20 cellular contexts compared by ENCODE assay signal in genomic region chr19:47129579-47129978, GRCh38. TPM values are rescaled to one million over a fixed set of nuclear protein-coding genes. Genes with fewer than 3 reads are reported as not detected.
A peak's percentile ranks its signal among the peaks of the same experiment; 100 is the strongest.
DNase-seq lines count a peak whose midpoint lies in the region; ATAC-seq, FAIRE-seq and TF ChIP-seq lines count a peak whose summit lies in the region.
"Had no signal": no experiment of that assay in that cellular context is flagged by ENCODE, and none has a peak within 500 bp of the region (broad histone marks: within the 10 kb centered on the region; RNA-seq: fewer than 3 reads in every experiment).

No MANE protein-coding gene starts in this region.

- DNase-seq in CD4-positive, alpha-beta T cell, result no peak
- no peak for DNase-seq in activated T-helper 1 cell treated with anti-CD3 and anti-CD28 coated beads, Interleukin-12 subunit alpha, Interleukin-12 subunit beta, Interleukin-2, Interleukin-4 antibody, amounts not matched to agents 30 ng/mL and 10 ng/mL and 1 ng/mL, durations not matched to agents 14 hours and 24 hours and 36 hours (ENCODE audit: low spot score)
- DNase-seq in neural progenitor cell (ENCODE audit: low spot score), result no peak
- no peak for DNase-seq in iPS-NIHi11 (ENCODE audit: low spot score)
- DNase-seq in NCI-H1930 (lab: John Stamatoyannopoulos, UW), result no peak
- DNase-seq in small intestine, result no peak
- DNase-seq: activated CD4-positive, alpha-beta memory T cell treated with anti-CD3 and anti-CD28 coated beads for 36 hours; activated CD4-positive, CD25-positive, alpha-beta regulatory T cell treated with anti-CD3 and anti-CD28 coated beads, Interleukin-2, amount 50 U/mL, for 72 hours; activated effector memory CD4-positive, alpha-beta T cell treated with anti-CD3 and anti-CD28 coated beads, Interleukin-2, amount 50 U/mL, for 16 hours; Calu3; islet precursor cell; left ventricle myocardium superior; naive B cell; NCI-H1105 treated with DMSO at 0.1 percent for 48 hours; NCI-H2029; NCI-H526; SJCRH30 had no signal

- H3K4me1 ChIP-seq in HEK293 (ENCODE audit: control insufficient read depth, insufficient read depth, low read length) (peaks cover 14% of the 10 kb centered on the region), neural progenitor cell (peaks cover 26% of the 10 kb centered on the region), small intestine (ENCODE audit: control insufficient read depth in 2 of 2, insufficient read depth in 1 of 2, low read depth in 1 of 2, low read length in 1 of 2) (peaks cover 0 to 2% of the 10 kb centered on the region in 2 donors)

- H3K9me3 ChIP-seq in CD4-positive, alpha-beta T cell (ENCODE audit: control insufficient read depth, low read length), result no peaks in the 10 kb centered on the region
- H3K9me3 ChIP-seq in HEK293 (ENCODE audit: control insufficient read depth, insufficient read depth, low read depth, low read length), result no peaks in the 10 kb centered on the region
- no peaks in the 10 kb centered on the region for H3K9me3 ChIP-seq in neural progenitor cell (ENCODE audit: low read depth)
- H3K9me3 ChIP-seq in small intestine (ENCODE audit: control insufficient read depth, low read depth), result no peaks in the 10 kb centered on the region
- H3K9me3 ChIP-seq: SJCRH30 had no signal

- peaks cover 30% of the 10 kb centered on the region for H4K20me1 ChIP-seq in neural progenitor cell (ENCODE audit: low read depth)

- H3K4me3 ChIP-seq in HEK293 (ENCODE audit: low read depth, low read length), result no peak overlapping the region
- H3K4me3 ChIP-seq in neural progenitor cell, result no peak overlapping the region
- H3K4me3 ChIP-seq in small intestine (ENCODE audit: low read depth in 1 of 2, low read length in 2 of 2), result no peak overlapping the region

- H3K4me3 Mint-ChIP-seq in CD4-positive, alpha-beta T cell, result peak overlapping the region; percentile 66
- peak overlapping the region; percentile 13 for H3K4me3 Mint-ChIP-seq in activated T-helper 1 cell treated with anti-CD3 and anti-CD28 coated beads, Interleukin-12 subunit alpha, Interleukin-12 subunit beta, Interleukin-2, Interleukin-4 antibody, amounts not matched to agents 30 ng/mL and 10 ng/mL and 1 ng/mL, durations not matched to agents 14 hours and 24 hours and 36 hours
- H3K4me3 Mint-ChIP-seq in neural progenitor cell, result peak overlapping the region; percentile 74

- H3K36me3 ChIP-seq in HEK293 (ENCODE audit: control insufficient read depth in 2 of 2, insufficient read depth in 1 of 2, low read length in 2 of 2) (peaks cover 5 to 13% of the 10 kb centered on the region in 2 experiments; a peak in 2 of 3 replicates), neural progenitor cell (no peaks in the 10 kb centered on the region), small intestine (ENCODE audit: control insufficient read depth in 2 of 2, insufficient read depth in 2 of 2, low read length in 2 of 2) (no peaks in the 10 kb centered on the region)

- H3K4me2 ChIP-seq in neural progenitor cell, result no peak overlapping the region

- no peak for ATAC-seq in CD4-positive, alpha-beta T cell (ENCODE audit: poor library complexity)

- no peak for FAIRE-seq in small intestine (lab: Jason Lieb, UNC)
- FAIRE-seq: GM12891, TTC549 had no signal

- no peak for TF ChIP-seq CTCF in CD4-positive, alpha-beta T cell (IDR thresholded peaks at IDR 0.05)
- TF ChIP-seq CTCF in HEK293 (tag by site-specific recombination; IDR thresholded peaks at IDR 0.05) (no peak), neural progenitor cell (IDR thresholded peaks at IDR 0.05) (no peak)

- H3K9me3 Mint-ChIP-seq in CD4-positive, alpha-beta T cell, result no peaks in the 10 kb centered on the region
- peaks cover 3% of the 10 kb centered on the region for H3K9me3 Mint-ChIP-seq in activated T-helper 1 cell treated with anti-CD3 and anti-CD28 coated beads, Interleukin-12 subunit alpha, Interleukin-12 subunit beta, Interleukin-2, Interleukin-4 antibody, amounts not matched to agents 30 ng/mL and 10 ng/mL and 1 ng/mL, durations not matched to agents 14 hours and 24 hours and 36 hours
- peaks cover 5% of the 10 kb centered on the region for H3K9me3 Mint-ChIP-seq in neural progenitor cell

- CTCF ChIA-PET in CD4-positive, alpha-beta T cell (lab: Charles Lee), result interaction anchor here (0.9 kb wide), 1 partner anchor 81 kb away, joined by 3 read pairs; no protein-coding TSS in a partner anchor
- CTCF ChIA-PET in HEK293 (lab: Yijun Ruan, JAX), result interaction anchor here (0.6 to 0.9 kb wide), 3 partner anchors 10 to 371 kb away, joined by 3 to 6 read pairs (median 3); no protein-coding TSS in a partner anchor

- POLR2A ChIA-PET in CD4-positive, alpha-beta T cell (lab: Charles Lee), result interaction anchor here (0.6 kb wide), 1 partner anchor 16 kb away, joined by 3 read pairs; the partner anchor contains the start of gene ZC3H4
- POLR2A ChIA-PET in HEK293 (lab: Yijun Ruan, JAX), result interaction anchor here (0.6 kb wide), 2 partner anchors 14 to 111 kb away, joined by 7 to 8 read pairs; no protein-coding TSS in a partner anchor

- peaks cover 39% of the 10 kb centered on the region for H3K79me2 ChIP-seq in neural progenitor cell (ENCODE audit: low read depth)

- H3K36me3 Mint-ChIP-seq in CD4-positive, alpha-beta T cell (ENCODE audit: low read depth), result peaks cover 26% of the 10 kb centered on the region
- H3K36me3 Mint-ChIP-seq in activated T-helper 1 cell treated with anti-CD3 and anti-CD28 coated beads, Interleukin-12 subunit alpha, Interleukin-12 subunit beta, Interleukin-2, Interleukin-4 antibody, amounts not matched to agents 30 ng/mL and 10 ng/mL and 1 ng/mL, durations not matched to agents 14 hours and 24 hours and 36 hours (ENCODE audit: low read depth), result peaks cover 28% of the 10 kb centered on the region
- H3K36me3 Mint-ChIP-seq in neural progenitor cell, result peaks cover 24% of the 10 kb centered on the region

- peak overlapping the region; percentile 4 for H2AFZ ChIP-seq in neural progenitor cell (replicated peaks)

- intact Hi-C loops in CD4-positive, alpha-beta T cell (cut with DNase I, micrococcal nuclease), result no loop called here
- intact Hi-C loops in activated T-helper 1 cell treated with anti-CD3 and anti-CD28 coated beads, Interleukin-12 subunit alpha, Interleukin-12 subunit beta, Interleukin-2, Interleukin-4 antibody, amounts not matched to agents 30 ng/mL and 10 ng/mL and 1 ng/mL, durations not matched to agents 14 hours and 24 hours and 36 hours (cut with micrococcal nuclease), result no loop called here

- H3K27me3 Mint-ChIP-seq in CD4-positive, alpha-beta T cell, result no peaks in the 10 kb centered on the region
- H3K27me3 Mint-ChIP-seq in activated T-helper 1 cell treated with anti-CD3 and anti-CD28 coated beads, Interleukin-12 subunit alpha, Interleukin-12 subunit beta, Interleukin-2, Interleukin-4 antibody, amounts not matched to agents 30 ng/mL and 10 ng/mL and 1 ng/mL, durations not matched to agents 14 hours and 24 hours and 36 hours (ENCODE audit: insufficient read depth), result peaks cover 4% of the 10 kb centered on the region
- peaks cover 12% of the 10 kb centered on the region for H3K27me3 Mint-ChIP-seq in neural progenitor cell (ENCODE audit: insufficient read depth, low read depth)
- H3K27me3 Mint-ChIP-seq: naive B cell had no signal

- no peak overlapping the region for H3K27ac Mint-ChIP-seq in CD4-positive, alpha-beta T cell
- H3K27ac Mint-ChIP-seq in activated T-helper 1 cell treated with anti-CD3 and anti-CD28 coated beads, Interleukin-12 subunit alpha, Interleukin-12 subunit beta, Interleukin-2, Interleukin-4 antibody, amounts not matched to agents 30 ng/mL and 10 ng/mL and 1 ng/mL, durations not matched to agents 14 hours and 24 hours and 36 hours, result no peak overlapping the region
- H3K27ac Mint-ChIP-seq in neural progenitor cell, result no peak overlapping the region

- H3K9ac ChIP-seq in neural progenitor cell, result no peak overlapping the region

- peaks cover 45% of the 10 kb centered on the region for H3K4me1 Mint-ChIP-seq in CD4-positive, alpha-beta T cell (ENCODE audit: low read depth)
- H3K4me1 Mint-ChIP-seq in activated T-helper 1 cell treated with anti-CD3 and anti-CD28 coated beads, Interleukin-12 subunit alpha, Interleukin-12 subunit beta, Interleukin-2, Interleukin-4 antibody, amounts not matched to agents 30 ng/mL and 10 ng/mL and 1 ng/mL, durations not matched to agents 14 hours and 24 hours and 36 hours (ENCODE audit: low read depth), result peaks cover 46% of the 10 kb centered on the region
- H3K4me1 Mint-ChIP-seq in neural progenitor cell, result peaks cover 33% of the 10 kb centered on the region

- no peaks in the 10 kb centered on the region for H3K27me3 ChIP-seq in CD4-positive, alpha-beta T cell (ENCODE audit: control insufficient read depth, insufficient read depth, low read length)
- no peaks in the 10 kb centered on the region for H3K27me3 ChIP-seq in neural progenitor cell
- H3K27me3 ChIP-seq in small intestine (ENCODE audit: control insufficient read depth in 2 of 2, insufficient read depth in 2 of 2, low read length in 2 of 2), result no peaks in the 10 kb centered on the region
- H3K27me3 ChIP-seq: SJCRH30 had no signal

- 90 to 97% (median 92%) methylated on average over 4 of the region's 4 CpGs for WGBS in small intestine, 3 donors

- H3K27ac ChIP-seq in CD4-positive, alpha-beta T cell (ENCODE audit: low read depth, low read length), result no peak overlapping the region
- H3K27ac ChIP-seq in HEK293 (ENCODE audit: extremely low read depth, low read depth, low read length), result no peak overlapping the region; the same call in 1 of the 2 replicates
- no peak overlapping the region for H3K27ac ChIP-seq in neural progenitor cell
- no peak overlapping the region for H3K27ac ChIP-seq in small intestine (ENCODE audit: low read depth in 1 of 2, low read length in 1 of 2)
- H3K27ac ChIP-seq: SJCRH30 had no signal

- H3F3A ChIP-seq in neural progenitor cell (ENCODE audit: low read depth), result peaks cover 18% of the 10 kb centered on the region

TF ChIP-seq in HEK293, 187 proteins besides CTCF, POLR2A, EP300 and RAD21:
- TF ChIP-seq ZNF366 (tag by site-specific recombination; conservative IDR thresholded peaks at IDR 0.05) (peak; percentile 68), ZFP3 (tag by site-specific recombination; IDR thresholded peaks at IDR 0.05; ENCODE audit: low read depth) (no peak)

RNA-seq across cellular contexts. Expression of gene SAE1, which starts 1.1 kb away (rescaled TPM):
- 10 to 100 TPM; 29.6 to 30.9 TPM for total RNA-seq in CD4-positive, alpha-beta T cell
- 141 and 142 TPM in 2 replicates for total RNA-seq in activated T-helper 1 cell treated with anti-CD3 and anti-CD28 coated beads, Interleukin-12 subunit alpha, Interleukin-12 subunit beta, Interleukin-2, Interleukin-4 antibody, amounts not matched to agents 30 ng/mL and 10 ng/mL and 1 ng/mL, durations not matched to agents 14 hours and 24 hours and 36 hours
- 258 and 305 TPM in 2 replicates for total RNA-seq in neural progenitor cell (ENCODE audit: low replicate concordance)
- 10 to 100 TPM; 28.6 to 77.5 (median 34.9) TPM for polyA plus RNA-seq in small intestine

RNA-seq across cellular contexts. Expression of gene ZC3H4, which starts 16.0 kb away (rescaled TPM):
- 10 to 100 TPM; 39.4 to 43.7 TPM for total RNA-seq in CD4-positive, alpha-beta T cell
- total RNA-seq in activated T-helper 1 cell treated with anti-CD3 and anti-CD28 coated beads, Interleukin-12 subunit alpha, Interleukin-12 subunit beta, Interleukin-2, Interleukin-4 antibody, amounts not matched to agents 30 ng/mL and 10 ng/mL and 1 ng/mL, durations not matched to agents 14 hours and 24 hours and 36 hours, result 111 and 114 TPM in 2 replicates
- total RNA-seq in neural progenitor cell (ENCODE audit: low replicate concordance), result 19.1 and 29.1 TPM in 2 replicates
- polyA plus RNA-seq in small intestine, result 10 to 100 TPM in 2 of 3 donors, 1 to 10 TPM in 1; 7.3 to 18.0 (median 10.7) TPM

Comparison
In these comparisons a context has a peak if more than half of its experiments do, and no peak if none do; other contexts are left out.
1. H3K4me3 Mint-ChIP-seq: peak in every context shown above with its lines; median percentile 74 in neural progenitor cell; 66 in CD4-positive, alpha-beta T cell; 13 in activated T-helper 1 cell treated with anti-CD3 and anti-CD28 coated beads, Interleukin-12 subunit alpha, Interleukin-12 subunit beta, Interleukin-2, Interleukin-4 antibody, amounts not matched to agents 30 ng/mL and 10 ng/mL and 1 ng/mL, durations not matched to agents 14 hours and 24 hours and 36 hours.